1 cellular context compared by ENCODE assay signal in the genomic region with DNA sequence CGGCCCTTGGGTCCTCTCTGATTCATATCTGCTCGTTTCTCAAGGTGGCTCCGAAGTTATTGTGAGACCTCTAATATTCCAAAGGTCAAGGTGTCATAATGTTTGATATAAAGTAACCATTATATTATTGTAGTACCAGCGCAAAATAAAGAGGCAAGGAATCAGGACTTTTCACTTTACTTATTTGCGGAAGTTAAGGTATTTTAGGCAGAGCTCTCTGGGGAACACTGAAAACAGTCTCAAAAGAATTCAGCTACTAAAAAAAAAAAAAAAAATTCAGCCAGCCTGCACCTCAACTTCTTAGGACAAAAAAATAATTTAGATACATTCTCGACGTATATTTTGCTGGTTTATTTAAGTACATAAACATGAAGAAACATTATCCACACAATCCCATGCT.
TF ChIP-seq lines count a peak whose summit lies in the region.

No MANE protein-coding gene starts in this region.

TF ChIP-seq in HepG2, 621 proteins besides CTCF, POLR2A, EP300 and RAD21:
- TF ChIP-seq, protein P1, sequence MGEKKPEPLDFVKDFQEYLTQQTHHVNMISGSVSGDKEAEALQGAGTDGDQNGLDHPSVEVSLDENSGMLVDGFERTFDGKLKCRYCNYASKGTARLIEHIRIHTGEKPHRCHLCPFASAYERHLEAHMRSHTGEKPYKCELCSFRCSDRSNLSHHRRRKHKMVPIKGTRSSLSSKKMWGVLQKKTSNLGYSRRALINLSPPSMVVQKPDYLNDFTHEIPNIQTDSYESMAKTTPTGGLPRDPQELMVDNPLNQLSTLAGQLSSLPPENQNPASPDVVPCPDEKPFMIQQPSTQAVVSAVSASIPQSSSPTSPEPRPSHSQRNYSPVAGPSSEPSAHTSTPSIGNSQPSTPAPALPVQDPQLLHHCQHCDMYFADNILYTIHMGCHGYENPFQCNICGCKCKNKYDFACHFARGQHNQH (CRISPR knock-in tag; IDR thresholded peaks at IDR 0.05) = no peak
- TF ChIP-seq MXI1 (IDR thresholded peaks at IDR 0.05; ENCODE audit: borderline replicate concordance, low read depth, low read length) = no peak
- TF ChIP-seq CBX5 (CRISPR knock-in tag; IDR thresholded peaks at IDR 0.05; ENCODE audit: borderline replicate concordance) = no peak
- TF ChIP-seq, protein P2, sequence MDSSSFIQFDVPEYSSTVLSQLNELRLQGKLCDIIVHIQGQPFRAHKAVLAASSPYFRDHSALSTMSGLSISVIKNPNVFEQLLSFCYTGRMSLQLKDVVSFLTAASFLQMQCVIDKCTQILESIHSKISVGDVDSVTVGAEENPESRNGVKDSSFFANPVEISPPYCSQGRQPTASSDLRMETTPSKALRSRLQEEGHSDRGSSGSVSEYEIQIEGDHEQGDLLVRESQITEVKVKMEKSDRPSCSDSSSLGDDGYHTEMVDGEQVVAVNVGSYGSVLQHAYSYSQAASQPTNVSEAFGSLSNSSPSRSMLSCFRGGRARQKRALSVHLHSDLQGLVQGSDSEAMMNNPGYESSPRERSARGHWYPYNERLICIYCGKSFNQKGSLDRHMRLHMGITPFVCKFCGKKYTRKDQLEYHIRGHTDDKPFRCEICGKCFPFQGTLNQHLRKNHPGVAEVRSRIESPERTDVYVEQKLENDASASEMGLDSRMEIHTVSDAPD (CRISPR knock-in tag; IDR thresholded peaks at IDR 0.05) = no peak
- TF ChIP-seq, protein P3, sequence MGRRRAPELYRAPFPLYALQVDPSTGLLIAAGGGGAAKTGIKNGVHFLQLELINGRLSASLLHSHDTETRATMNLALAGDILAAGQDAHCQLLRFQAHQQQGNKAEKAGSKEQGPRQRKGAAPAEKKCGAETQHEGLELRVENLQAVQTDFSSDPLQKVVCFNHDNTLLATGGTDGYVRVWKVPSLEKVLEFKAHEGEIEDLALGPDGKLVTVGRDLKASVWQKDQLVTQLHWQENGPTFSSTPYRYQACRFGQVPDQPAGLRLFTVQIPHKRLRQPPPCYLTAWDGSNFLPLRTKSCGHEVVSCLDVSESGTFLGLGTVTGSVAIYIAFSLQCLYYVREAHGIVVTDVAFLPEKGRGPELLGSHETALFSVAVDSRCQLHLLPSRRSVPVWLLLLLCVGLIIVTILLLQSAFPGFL (CRISPR knock-in tag; IDR thresholded peaks at IDR 0.05) = no peak
- no peak for TF ChIP-seq JARID2 (CRISPR knock-in tag; IDR thresholded peaks at IDR 0.05; ENCODE audit: insufficient replicate concordance)
- TF ChIP-seq, protein P4, sequence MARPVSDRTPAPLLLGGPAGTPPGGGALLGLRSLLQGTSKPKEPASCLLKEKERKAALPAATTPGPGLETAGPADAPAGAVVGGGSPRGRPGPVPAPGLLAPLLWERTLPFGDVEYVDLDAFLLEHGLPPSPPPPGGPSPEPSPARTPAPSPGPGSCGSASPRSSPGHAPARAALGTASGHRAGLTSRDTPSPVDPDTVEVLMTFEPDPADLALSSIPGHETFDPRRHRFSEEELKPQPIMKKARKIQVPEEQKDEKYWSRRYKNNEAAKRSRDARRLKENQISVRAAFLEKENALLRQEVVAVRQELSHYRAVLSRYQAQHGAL (CRISPR knock-in tag; IDR thresholded peaks at IDR 0.05; ENCODE audit: not compliant biosample characterization) = no peak
- TF ChIP-seq ZBTB3 (CRISPR knock-in tag; IDR thresholded peaks at IDR 0.05; ENCODE audit: borderline replicate concordance, low read depth) = no peak
- TF ChIP-seq KDM2A (CRISPR knock-in tag; IDR thresholded peaks at IDR 0.05; ENCODE audit: borderline replicate concordance, low read depth) = no peak
- TF ChIP-seq POLR2G (IDR thresholded peaks at IDR 0.05; ENCODE audit: low read depth, low read length) = no peak
- no peak for TF ChIP-seq TBX3 (IDR thresholded peaks at IDR 0.05; ENCODE audit: borderline replicate concordance)
- TF ChIP-seq, protein P5, sequence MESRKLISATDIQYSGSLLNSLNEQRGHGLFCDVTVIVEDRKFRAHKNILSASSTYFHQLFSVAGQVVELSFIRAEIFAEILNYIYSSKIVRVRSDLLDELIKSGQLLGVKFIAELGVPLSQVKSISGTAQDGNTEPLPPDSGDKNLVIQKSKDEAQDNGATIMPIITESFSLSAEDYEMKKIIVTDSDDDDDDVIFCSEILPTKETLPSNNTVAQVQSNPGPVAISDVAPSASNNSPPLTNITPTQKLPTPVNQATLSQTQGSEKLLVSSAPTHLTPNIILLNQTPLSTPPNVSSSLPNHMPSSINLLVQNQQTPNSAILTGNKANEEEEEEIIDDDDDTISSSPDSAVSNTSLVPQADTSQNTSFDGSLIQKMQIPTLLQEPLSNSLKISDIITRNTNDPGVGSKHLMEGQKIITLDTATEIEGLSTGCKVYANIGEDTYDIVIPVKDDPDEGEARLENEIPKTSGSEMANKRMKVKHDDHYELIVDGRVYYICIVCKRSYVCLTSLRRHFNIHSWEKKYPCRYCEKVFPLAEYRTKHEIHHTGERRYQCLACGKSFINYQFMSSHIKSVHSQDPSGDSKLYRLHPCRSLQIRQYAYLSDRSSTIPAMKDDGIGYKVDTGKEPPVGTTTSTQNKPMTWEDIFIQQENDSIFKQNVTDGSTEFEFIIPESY (CRISPR knock-in tag; IDR thresholded peaks at IDR 0.05) = no peak
- no peak for TF ChIP-seq REL (CRISPR knock-in tag; conservative IDR thresholded peaks at IDR 0.05)
- no peak for TF ChIP-seq PHF20 (CRISPR knock-in tag; IDR thresholded peaks at IDR 0.05)
